ENCODE assay signal across 17 cellular contexts in the genomic region with DNA sequence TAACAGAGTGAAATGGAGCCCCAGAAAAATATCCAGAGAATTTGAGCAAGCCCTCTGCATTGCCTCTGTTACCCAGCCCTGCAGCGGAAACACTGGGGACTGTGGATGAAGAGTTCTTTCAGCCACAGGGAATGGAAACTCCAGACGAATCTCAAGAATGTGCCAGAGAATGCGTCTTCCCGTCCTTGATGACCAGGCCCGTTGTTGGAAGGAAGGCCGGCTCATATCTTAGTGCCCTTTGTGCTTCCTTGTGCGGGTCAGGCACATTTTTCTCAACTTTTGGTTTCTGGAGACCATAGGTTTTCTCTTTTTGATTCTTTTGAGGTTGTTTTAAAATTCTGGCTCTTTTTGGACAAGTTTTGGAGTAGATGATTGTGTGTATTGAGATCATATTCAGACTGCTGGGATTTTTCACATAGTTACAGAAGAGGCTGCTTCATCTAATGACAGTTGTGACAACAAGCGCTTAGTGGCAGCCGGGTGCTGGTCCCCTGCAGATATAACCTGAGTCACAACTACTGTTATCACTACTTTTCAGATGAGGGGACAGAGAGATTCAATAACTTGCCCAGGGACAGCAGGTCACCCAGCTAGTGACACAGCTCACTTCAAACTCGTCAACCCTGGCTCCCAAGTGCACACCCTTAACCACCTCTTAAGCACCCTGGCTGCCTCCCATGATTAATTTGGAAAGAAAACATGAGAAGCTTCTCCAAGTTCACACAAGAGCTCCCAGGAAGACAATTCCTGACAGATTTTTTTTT. TPM values are rescaled to one million over a fixed set of nuclear protein-coding genes. Genes with fewer than 3 reads are reported as not detected.
DNase-seq lines count a peak whose midpoint lies in the region; ATAC-seq and TF ChIP-seq lines count a peak whose summit lies in the region.
"Had no signal": no experiment of that assay in that cellular context is flagged by ENCODE, and none has a peak within 500 bp of the region (broad histone marks: within the 10 kb centered on the region; RNA-seq: fewer than 3 reads in every experiment).

No MANE protein-coding gene starts in this region.

- H3K27ac Mint-ChIP-seq in activated T-cell treated with anti-CD3 and anti-CD28 coated beads, Interleukin-2, amount 50 U/mL, for 24 hours = peak overlapping the region; percentile 60
- H3K27ac Mint-ChIP-seq: endodermal cell, HFFc6, immature natural killer cell, mesothelial cell of epicardium had no signal

- H3K36me3 Mint-ChIP-seq in activated T-cell treated with anti-CD3 and anti-CD28 coated beads, Interleukin-2, amount 50 U/mL, for 24 hours (ENCODE audit: low read depth) = peaks cover 19% of the 10 kb centered on the region
- H3K36me3 Mint-ChIP-seq: mesothelial cell of epicardium had no signal

- H3K9me3 ChIP-seq in KOPT-K1 (ENCODE audit: insufficient read depth, low read length, poor library complexity, severe bottlenecking) (no peaks in the 10 kb centered on the region), stomach (no peaks in the 10 kb centered on the region)
- H3K9me3 ChIP-seq: gastrocnemius medialis, SJCRH30, spleen had no signal

- intact Hi-C loops in stomach (cut with DNase I; ENCODE audit: low total_unique reads) = no loop called here

- H3K27ac ChIP-seq in KOPT-K1 (ENCODE audit: low read depth, low read length, poor library complexity, severe bottlenecking) (peak overlapping the region; percentile 98), stomach (peak overlapping the region; percentile 41 to 84 (median 70))
- H3K27ac ChIP-seq: gastrocnemius medialis, SJCRH30, spleen, VCaP had no signal

- TF ChIP-seq POLR2A in stomach (IDR thresholded peaks at IDR 0.05) = no peak

- H3K4me3 ChIP-seq in stomach = no peak overlapping the region
- H3K4me3 ChIP-seq: gastrocnemius medialis, SJCRH30, spleen had no signal

- peaks cover 34% of the 10 kb centered on the region for H3K9me3 Mint-ChIP-seq in activated T-cell treated with anti-CD3 and anti-CD28 coated beads, Interleukin-2, amount 50 U/mL, for 24 hours

- 74 to 82% (median 78%) methylated on average over 10 of the region's 10 CpGs for WGBS in stomach, 5 donors

- H3K4me3 Mint-ChIP-seq in activated T-cell treated with anti-CD3 and anti-CD28 coated beads, Interleukin-2, amount 50 U/mL, for 24 hours = no peak overlapping the region
- H3K4me3 Mint-ChIP-seq: endodermal cell, HFFc6, immature natural killer cell, mesothelial cell of epicardium had no signal

- H3K36me3 ChIP-seq in KOPT-K1 (ENCODE audit: insufficient read depth, low read length) = peaks cover 91% of the 10 kb centered on the region
- no peaks in the 10 kb centered on the region for H3K36me3 ChIP-seq in stomach
- H3K36me3 ChIP-seq: gastrocnemius medialis, SJCRH30, spleen had no signal

- no peaks in the 10 kb centered on the region for H3K27me3 Mint-ChIP-seq in activated T-cell treated with anti-CD3 and anti-CD28 coated beads, Interleukin-2, amount 50 U/mL, for 24 hours

- no peak for TF ChIP-seq CTCF in stomach (IDR thresholded peaks at IDR 0.05)

- H3K4me1 ChIP-seq in stomach = peaks cover 17 to 39% (median 35%) of the 10 kb centered on the region in 4 donors

- DNase-seq in activated T-cell treated with anti-CD3 and anti-CD28 coated beads, Interleukin-2, amount 50 U/mL, for 24 hours = no peak
- no peak for DNase-seq in activated T-cell treated with anti-CD3 and anti-CD28 coated beads, Interleukin-2, amount 50 U/mL, for 1 hour
- DNase-seq in epidermal melanocyte (ENCODE audit: insufficient read length, low spot score) (peak; percentile 60), stomach (no peak), NCI-H1436 (lab: John Stamatoyannopoulos, UW) (no peak)
- DNase-seq: endodermal cell, gastrocnemius medialis, HFFc6, immature natural killer cell, SJCRH30, spleen had no signal

- H3K27me3 ChIP-seq in stomach = no peaks in the 10 kb centered on the region
- H3K27me3 ChIP-seq: gastrocnemius medialis, SJCRH30 had no signal

- no peak for ATAC-seq in GM18502 (IDR thresholded peaks at IDR 0.05; ENCODE audit: poor library complexity, unreplicated experiment)
- ATAC-seq in GM18861 (IDR thresholded peaks at IDR 0.05; ENCODE audit: unreplicated experiment) = no peak
- ATAC-seq: gastrocnemius medialis had no signal

- TF ChIP-seq EP300 in stomach (IDR thresholded peaks at IDR 0.05) = no peak

- H3K4me1 Mint-ChIP-seq in activated T-cell treated with anti-CD3 and anti-CD28 coated beads, Interleukin-2, amount 50 U/mL, for 24 hours (ENCODE audit: low read depth) = peaks cover 87% of the 10 kb centered on the region
- H3K4me1 Mint-ChIP-seq: endodermal cell, mesothelial cell of epicardium had no signal

RNA-seq across cellular contexts. Expression of a gene that starts 15.7 kb away (rescaled TPM):
- total RNA-seq in stomach = 10 to 100 TPM in 3 of 5 donors, 1 to 10 TPM in 2; 3.2 to 95.5 (median 15.8) TPM
- 100 to 1,000 TPM in 1 of 3 donors, 10 to 100 TPM in 2; 14.8 to 198 (median 67.2) TPM for polyA plus RNA-seq in stomach
- total RNA-seq: endodermal cell, HFFc6, mesothelial cell of epicardium, SJCRH30, subcutaneous adipose tissue had no signal
